In genomic region chr6:74768120-74768519, GRCh38 we compare ENCODE assay signal across 33 cellular contexts.
"Had no signal": no experiment of that assay in that cellular context is flagged by ENCODE, and none has a peak within 500 bp of the region (broad histone marks: within the 10 kb centered on the region; RNA-seq: fewer than 3 reads in every experiment).

No MANE protein-coding gene starts in this region.

- H3K36me3 ChIP-seq: ascending aorta, esophagus muscularis mucosa, heart right ventricle, left lung, lower lobe of right lung, neural progenitor cell, right lobe of liver, tibial artery, WERI-Rb-1 had no signal

- H2AFZ ChIP-seq: neural progenitor cell had no signal

- H3K9me3 ChIP-seq: ascending aorta, esophagus muscularis mucosa, left lung, lower lobe of right lung, right lobe of liver, tibial artery had no signal

- H3K27ac Mint-ChIP-seq: activated CD4-positive, alpha-beta memory T cell treated with anti-CD3 and anti-CD28 coated beads for 36 hours; activated CD4-positive, alpha-beta T cell treated with anti-CD3 and anti-CD28 coated beads, Interleukin-2, amount 10 ng/mL, durations not matched to agents 24 days and 14 days; activated naive CD4-positive, alpha-beta T cell treated with anti-CD3 and anti-CD28 coated beads, Interleukin-2, amount 10 ng/mL, durations not matched to agents 7 days and 5 days; activated naive CD8-positive, alpha-beta T cell treated with anti-CD3 and anti-CD28 coated beads, Interleukin-2, amount 10 ng/mL, durations not matched to agents 7 days and 5 days; activated T-cell treated with anti-CD3 and anti-CD28 coated beads, Interleukin-2, amount 50 U/mL, for 24 hours; brain; endodermal cell; naive thymus-derived CD8-positive, alpha-beta T cell; progenitor cell of endocrine pancreas; stimulated activated effector memory CD8-positive, alpha-beta T cell treated with anti-CD3 and anti-CD28 coated beads, Interleukin-12 subunit alpha, Interleukin-12 subunit beta, amount 100 ng/mL, for 72 hours; stimulated activated naive CD8-positive, alpha-beta T cell treated with anti-CD3 and anti-CD28 coated beads, Interleukin-15, Interleukin-2, amounts not matched to agents 100 ng/mL and 50 ng/mL, for 24 hours; T-helper 1 cell treated with Interleukin-12 subunit alpha and Interleukin-12 subunit beta and Interleukin-4 antibody, amounts not matched to agents 30 μg/mL and 1 μg/mL, for 36 hours had no signal

- H3K9me3 Mint-ChIP-seq: activated CD4-positive, alpha-beta T cell treated with anti-CD3 and anti-CD28 coated beads, Interleukin-2, amount 10 ng/mL, durations not matched to agents 24 days and 14 days; activated naive CD4-positive, alpha-beta T cell treated with anti-CD3 and anti-CD28 coated beads, Interleukin-2, amount 10 ng/mL, durations not matched to agents 7 days and 5 days; activated naive CD8-positive, alpha-beta T cell treated with anti-CD3 and anti-CD28 coated beads, Interleukin-2, amount 10 ng/mL, durations not matched to agents 7 days and 5 days; brain; endodermal cell; neural progenitor cell; stimulated activated naive CD8-positive, alpha-beta T cell treated with anti-CD3 and anti-CD28 coated beads, Interleukin-15, Interleukin-2, amounts not matched to agents 100 ng/mL and 50 ng/mL, for 24 hours; T-helper 1 cell treated with Interleukin-12 subunit alpha and Interleukin-12 subunit beta and Interleukin-4 antibody, amounts not matched to agents 30 μg/mL and 1 μg/mL, for 36 hours had no signal

- H3K4me1 ChIP-seq: ascending aorta, esophagus muscularis mucosa, left lung, lower lobe of right lung, neural progenitor cell, right lobe of liver had no signal

- H3K4me3 Mint-ChIP-seq: activated CD4-positive, alpha-beta memory T cell treated with anti-CD3 and anti-CD28 coated beads for 36 hours; activated CD4-positive, alpha-beta T cell treated with anti-CD3 and anti-CD28 coated beads, Interleukin-2, amount 10 ng/mL, durations not matched to agents 24 days and 14 days; activated naive CD4-positive, alpha-beta T cell treated with anti-CD3 and anti-CD28 coated beads, Interleukin-2, amount 10 ng/mL, durations not matched to agents 7 days and 5 days; activated naive CD8-positive, alpha-beta T cell treated with anti-CD3 and anti-CD28 coated beads, Interleukin-2, amount 10 ng/mL, durations not matched to agents 7 days and 5 days; activated T-cell treated with anti-CD3 and anti-CD28 coated beads, Interleukin-2, amount 50 U/mL, for 24 hours; brain; endodermal cell; naive thymus-derived CD8-positive, alpha-beta T cell; neural progenitor cell; stimulated activated effector memory CD8-positive, alpha-beta T cell treated with anti-CD3 and anti-CD28 coated beads, Interleukin-12 subunit alpha, Interleukin-12 subunit beta, amount 100 ng/mL, for 72 hours; stimulated activated naive CD8-positive, alpha-beta T cell treated with anti-CD3 and anti-CD28 coated beads, Interleukin-15, Interleukin-2, amounts not matched to agents 100 ng/mL and 50 ng/mL, for 24 hours; T-helper 1 cell treated with Interleukin-12 subunit alpha and Interleukin-12 subunit beta and Interleukin-4 antibody, amounts not matched to agents 30 μg/mL and 1 μg/mL, for 36 hours had no signal

- H3K9ac ChIP-seq: neural progenitor cell had no signal

- H3K4me2 ChIP-seq: neural progenitor cell had no signal

- ATAC-seq: activated CD4-positive, CD25-positive, alpha-beta regulatory T cell treated with anti-CD3 and anti-CD28 coated beads, Interleukin-2, amount 50 U/mL, for 24 hours; heart right ventricle; left lung; lower lobe of right lung; naive thymus-derived CD8-positive, alpha-beta T cell; right lobe of liver; stimulated activated effector memory CD8-positive, alpha-beta T cell treated with anti-CD3 and anti-CD28 coated beads, Interleukin-12 subunit alpha, Interleukin-12 subunit beta, amount 100 ng/mL, for 72 hours had no signal

- H3K27me3 Mint-ChIP-seq: activated CD4-positive, alpha-beta memory T cell treated with anti-CD3 and anti-CD28 coated beads for 36 hours; activated CD4-positive, alpha-beta T cell treated with anti-CD3 and anti-CD28 coated beads, Interleukin-2, amount 10 ng/mL, durations not matched to agents 24 days and 14 days; activated naive CD4-positive, alpha-beta T cell treated with anti-CD3 and anti-CD28 coated beads, Interleukin-2, amount 10 ng/mL, durations not matched to agents 7 days and 5 days; activated naive CD8-positive, alpha-beta T cell treated with anti-CD3 and anti-CD28 coated beads, Interleukin-2, amount 10 ng/mL, durations not matched to agents 7 days and 5 days; activated T-cell treated with anti-CD3 and anti-CD28 coated beads, Interleukin-2, amount 50 U/mL, for 24 hours; brain; naive thymus-derived CD8-positive, alpha-beta T cell; progenitor cell of endocrine pancreas; stimulated activated naive CD8-positive, alpha-beta T cell treated with anti-CD3 and anti-CD28 coated beads, Interleukin-15, Interleukin-2, amounts not matched to agents 100 ng/mL and 50 ng/mL, for 24 hours had no signal

- H3K27ac ChIP-seq: ascending aorta, esophagus muscularis mucosa, heart right ventricle, left lung, lower lobe of right lung, neural progenitor cell, right lobe of liver, tibial artery, WERI-Rb-1 had no signal

- H3K4me3 ChIP-seq: ascending aorta, esophagus muscularis mucosa, heart right ventricle, left lung, lower lobe of right lung, neural progenitor cell, right lobe of liver, tibial artery had no signal

- H3K36me3 Mint-ChIP-seq: activated CD4-positive, alpha-beta memory T cell treated with anti-CD3 and anti-CD28 coated beads for 36 hours; activated naive CD4-positive, alpha-beta T cell treated with anti-CD3 and anti-CD28 coated beads, Interleukin-2, amount 10 ng/mL, durations not matched to agents 7 days and 5 days; activated naive CD8-positive, alpha-beta T cell treated with anti-CD3 and anti-CD28 coated beads, Interleukin-2, amount 10 ng/mL, durations not matched to agents 7 days and 5 days; brain; naive thymus-derived CD8-positive, alpha-beta T cell; neural progenitor cell; stimulated activated effector memory CD8-positive, alpha-beta T cell treated with anti-CD3 and anti-CD28 coated beads, Interleukin-12 subunit alpha, Interleukin-12 subunit beta, amount 100 ng/mL, for 72 hours had no signal

- DNase-seq: activated CD4-positive, alpha-beta memory T cell treated with anti-CD3 and anti-CD28 coated beads for 36 hours; activated CD4-positive, alpha-beta T cell treated with anti-CD3 and anti-CD28 coated beads, Interleukin-2, amount 10 ng/mL, durations not matched to agents 24 days and 14 days; activated CD8-positive, alpha-beta memory T cell treated with anti-CD3 and anti-CD28 coated beads, Interleukin-2, amount 50 U/mL, for 4 hours; activated gamma-delta T cell; activated naive CD4-positive, alpha-beta T cell treated with anti-CD3 and anti-CD28 coated beads, Interleukin-2, amount 10 ng/mL, durations not matched to agents 7 days and 5 days; activated naive CD8-positive, alpha-beta T cell treated with anti-CD3 and anti-CD28 coated beads, Interleukin-2, amount 10 ng/mL, durations not matched to agents 7 days and 5 days; activated T-cell treated with anti-CD3 and anti-CD28 coated beads, Interleukin-2, amount 50 U/mL, for 24 hours; caudate nucleus; endodermal cell; foreskin melanocyte; heart right ventricle; left lung; lower lobe of right lung; mesenchymal stem cell; naive thymus-derived CD8-positive, alpha-beta T cell; occipital lobe; right lobe of liver; small intestine; stimulated activated CD4-positive, alpha-beta T cell treated with anti-CD3 and anti-CD28 coated beads, Interleukin-4, amount 100 ng/mL, for 24 hours; substantia nigra; SW 1271; T-helper 9 cell; tibial artery; WERI-Rb-1 had no signal

- H3K4me1 Mint-ChIP-seq: activated CD4-positive, alpha-beta T cell treated with anti-CD3 and anti-CD28 coated beads, Interleukin-2, amount 10 ng/mL, durations not matched to agents 24 days and 14 days; activated naive CD4-positive, alpha-beta T cell treated with anti-CD3 and anti-CD28 coated beads, Interleukin-2, amount 10 ng/mL, durations not matched to agents 7 days and 5 days; activated naive CD8-positive, alpha-beta T cell treated with anti-CD3 and anti-CD28 coated beads, Interleukin-2, amount 10 ng/mL, durations not matched to agents 7 days and 5 days; endodermal cell; naive thymus-derived CD8-positive, alpha-beta T cell; neural progenitor cell; stimulated activated effector memory CD8-positive, alpha-beta T cell treated with anti-CD3 and anti-CD28 coated beads, Interleukin-12 subunit alpha, Interleukin-12 subunit beta, amount 100 ng/mL, for 72 hours had no signal

- H3K27me3 ChIP-seq: ascending aorta, esophagus muscularis mucosa, heart right ventricle, left lung, neural progenitor cell, right lobe of liver, tibial artery had no signal
